8 cellular contexts compared by ENCODE assay signal in genomic region chr1:45205910-45206721, GRCh38. TPM values are rescaled to one million over a fixed set of nuclear protein-coding genes. Genes with fewer than 3 reads are reported as not detected.
DNase-seq lines count a peak whose midpoint lies in the region; ATAC-seq and TF ChIP-seq lines count a peak whose summit lies in the region.

TSS of gene ZSWIM5 (minus strand) at chr1:45206605. CDS start at chr1:45206350, 255 bp downstream.

- peak within 1 kb of the TSS; percentile 57 for H3K4me3 ChIP-seq in A673 (ENCODE audit: low read depth, low read length, poor library complexity, severe bottlenecking)
- peak within 1 kb of the TSS; percentile 64 for H3K4me3 ChIP-seq in HL-60 (replicated peaks; ENCODE audit: insufficient read depth, low read length)
- peak within 1 kb of the TSS; percentile 79 for H3K4me3 ChIP-seq in RWPE2 (ENCODE audit: severe bottlenecking)

- H3K4me1 ChIP-seq in A673 (ENCODE audit: insufficient read depth, low read length, poor library complexity, severe bottlenecking) (no peaks in the 10 kb centered on the region), RWPE2 (ENCODE audit: insufficient read depth, poor library complexity, severe bottlenecking) (peaks cover 7% of the 10 kb centered on the region)

- H3K27ac Mint-ChIP-seq in activated naive CD4-positive, alpha-beta T cell treated with anti-CD3 and anti-CD28 coated beads, Interleukin-2, amount 10 ng/mL, durations not matched to agents 7 days and 5 days = peak within 1 kb of the TSS; percentile 11

- H3K27ac ChIP-seq in A673 (ENCODE audit: low read depth, low read length, poor library complexity, severe bottlenecking) = no peak within 1 kb of the TSS
- H3K27ac ChIP-seq in HL-60 (replicated peaks) = no peak within 1 kb of the TSS
- H3K27ac ChIP-seq in RWPE2 (ENCODE audit: poor library complexity, severe bottlenecking) = no peak within 1 kb of the TSS

- peaks cover 47% of the 10 kb centered on the region for H3K27me3 Mint-ChIP-seq in activated naive CD4-positive, alpha-beta T cell treated with anti-CD3 and anti-CD28 coated beads, Interleukin-2, amount 10 ng/mL, durations not matched to agents 7 days and 5 days

- BruUV-seq in A673 (replicated peaks; lab: Mats Ljungman, UMichigan) = no TSS peak

- intact Hi-C loops in A673 (cut with micrococcal nuclease; ENCODE audit: unreplicated experiment) = loop anchor here (10.0 kb wide), 1 partner anchor 191 kb away; the partner anchor contains the start of genes HECTD3 and UROD

- POLR2A ChIA-PET in A673 (lab: Charles Lee; ENCODE audit: low non-redundant PET) = interaction anchor here (0.6 kb wide), 1 partner anchor 194 kb away, joined by 3 read pairs; the partner anchor contains the start of gene UROD

- CTCF ChIA-PET in A673 (lab: Charles Lee) = interaction anchor here (1.1 kb wide), 1 partner anchor 97 kb away, joined by 7 read pairs; no protein-coding TSS in a partner anchor
- CTCF ChIA-PET in activated naive CD4-positive, alpha-beta T cell treated with anti-CD3 and anti-CD28 coated beads, Interleukin-2, amount 10 ng/mL, durations not matched to agents 7 days and 5 days (lab: Charles Lee) = no interaction called here

- H3K27me3 ChIP-seq in A673 (replicated peaks; ENCODE audit: insufficient read depth, low read depth, low read length, poor library complexity) (peaks cover 76% of the 10 kb centered on the region), HL-60 (ENCODE audit: insufficient read depth, poor library complexity, severe bottlenecking) (peaks cover 43% of the 10 kb centered on the region), RWPE2 (ENCODE audit: insufficient read depth, poor library complexity, severe bottlenecking) (peaks cover 69% of the 10 kb centered on the region)

- H3K4me1 Mint-ChIP-seq in activated naive CD4-positive, alpha-beta T cell treated with anti-CD3 and anti-CD28 coated beads, Interleukin-2, amount 10 ng/mL, durations not matched to agents 7 days and 5 days = peaks cover 16% of the 10 kb centered on the region

- H3K36me3 Mint-ChIP-seq in activated naive CD4-positive, alpha-beta T cell treated with anti-CD3 and anti-CD28 coated beads, Interleukin-2, amount 10 ng/mL, durations not matched to agents 7 days and 5 days = no peaks in the 10 kb centered on the region

- H3K9me3 Mint-ChIP-seq in activated naive CD4-positive, alpha-beta T cell treated with anti-CD3 and anti-CD28 coated beads, Interleukin-2, amount 10 ng/mL, durations not matched to agents 7 days and 5 days = no peaks in the 10 kb centered on the region

- DNase-seq in A673 (ENCODE audit: low spot score) (peak; percentile 57), HL-60 (ENCODE audit: low read depth in 1 of 2, low spot score in 1 of 2) (peak; percentile 24 to 40), RWPE2 (ENCODE audit: low spot score) (peak; percentile 62), glomerular visceral epithelial cell (ENCODE audit: extremely low spot score) (peak; percentile 46), nucleus accumbens (lab: John Stamatoyannopoulos, UW) (peak in 54 of 56 donors; percentile 23 to 88 (median 71)), superior temporal gyrus (ENCODE audit: extremely low spot score) (peak; percentile 78)
- peak; percentile 72 for DNase-seq in activated naive CD4-positive, alpha-beta T cell treated with anti-CD3 and anti-CD28 coated beads, Interleukin-2, amount 10 ng/mL, durations not matched to agents 7 days and 5 days

- H3K36me3 ChIP-seq in A673 (ENCODE audit: insufficient read depth, low read length, poor library complexity, severe bottlenecking) (no peaks in the 10 kb centered on the region), RWPE2 (ENCODE audit: low read depth) (no peaks in the 10 kb centered on the region)

- ATAC-seq in GM18868 (IDR thresholded peaks at IDR 0.05; ENCODE audit: unreplicated experiment) (peak; percentile 68), RWPE2 (ENCODE audit: low read depth) (peak; percentile 73)

- peak within 1 kb of the TSS; percentile 82 for H3K4me3 Mint-ChIP-seq in activated naive CD4-positive, alpha-beta T cell treated with anti-CD3 and anti-CD28 coated beads, Interleukin-2, amount 10 ng/mL, durations not matched to agents 7 days and 5 days

- H3K9me3 ChIP-seq in A673 (ENCODE audit: low read depth, low read length, poor library complexity, severe bottlenecking) (no peaks in the 10 kb centered on the region), RWPE2 (ENCODE audit: severe bottlenecking) (no peaks in the 10 kb centered on the region)

- TF ChIP-seq CTCF in A673 (conservative IDR thresholded peaks at IDR 0.05; ENCODE audit: low read depth, low read length) (no peak), HL-60 (IDR thresholded peaks at IDR 0.05; ENCODE audit: insufficient read depth, low read length) (no peak), RWPE2 (IDR thresholded peaks at IDR 0.05; ENCODE audit: poor library complexity, severe bottlenecking) (no peak)

RNA-seq across cellular contexts. Expression of gene ZSWIM5, which starts in this region (rescaled TPM):
- total RNA-seq in A673 (2021) = 0.46 and 0.67 TPM in 2 replicates

Comparison
In these comparisons a context has a peak if more than half of its experiments do, and no peak if none do; other contexts are left out.
1. Peak in DNase-seq and H3K4me3 ChIP-seq in A673; RNA of the gene not detected or under 1 TPM.